In genomic region chr16:15775663-15776304, GRCh38 we compare ENCODE assay signal across 21 cellular contexts.
A peak's percentile ranks its signal among the peaks of the same experiment; 100 is the strongest.
DNase-seq lines count a peak whose midpoint lies in the region; ATAC-seq and TF ChIP-seq lines count a peak whose summit lies in the region.
"Had no signal": no experiment of that assay in that cellular context is flagged by ENCODE, and none has a peak within 500 bp of the region (broad histone marks: within the 10 kb centered on the region; RNA-seq: fewer than 3 reads in every experiment).

No MANE protein-coding gene starts in this region.

- H3K27me3 Mint-ChIP-seq in MCF 10A (ENCODE audit: insufficient read depth, unreplicated experiment) (peaks cover 36% of the 10 kb centered on the region), endodermal cell (ENCODE audit: insufficient read depth) (peaks cover 58% of the 10 kb centered on the region), immature natural killer cell (ENCODE audit: low read depth in 3 of 3) (peaks cover 0 to 1% (median 1%) of the 10 kb centered on the region in 3 donors)

- H3K4me3 ChIP-seq in mammary epithelial cell (replicated peaks in 1 of 3; ENCODE audit: insufficient read depth in 1 of 3, low read depth in 2 of 3, low read length in 3 of 3), result no peak overlapping the region
- H3K4me3 ChIP-seq in coronary artery, result no peak overlapping the region
- H3K4me3 ChIP-seq in neural cell (ENCODE audit: low read length), result no peak overlapping the region
- no peak overlapping the region for H3K4me3 ChIP-seq in endodermal cell (ENCODE audit: low read length)
- H3K4me3 ChIP-seq: heart right ventricle, testis had no signal

- H3K4me1 ChIP-seq in mammary epithelial cell (ENCODE audit: insufficient read depth, low read length) (no peaks in the 10 kb centered on the region), endodermal cell (ENCODE audit: control insufficient read depth, insufficient read depth, low read length) (no peaks in the 10 kb centered on the region)
- H3K4me1 ChIP-seq: BE2C had no signal

- H3K9me3 Mint-ChIP-seq in MCF 10A (ENCODE audit: unreplicated experiment) (no peaks in the 10 kb centered on the region), endodermal cell (no peaks in the 10 kb centered on the region), immature natural killer cell (no peaks in the 10 kb centered on the region)
- H3K9me3 Mint-ChIP-seq: activated naive CD8-positive, alpha-beta T cell treated with anti-CD3 and anti-CD28 coated beads, Interleukin-2, amount 10 ng/mL, durations not matched to agents 7 days and 5 days had no signal

- H3K4me2 ChIP-seq in mammary epithelial cell (ENCODE audit: insufficient read depth, low read depth, low read length) (no peak overlapping the region), neural cell (ENCODE audit: low read length) (no peak overlapping the region)

- BruUV-seq in mammary epithelial cell (replicated peaks; lab: Mats Ljungman, UMichigan) (no TSS peak), MCF 10A (replicated peaks; lab: Mats Ljungman, UMichigan) (no TSS peak)

- H3K4me1 Mint-ChIP-seq in MCF 10A (ENCODE audit: insufficient read depth, unreplicated experiment) (no peaks in the 10 kb centered on the region), endodermal cell (no peaks in the 10 kb centered on the region), immature natural killer cell (no peaks in the 10 kb centered on the region)
- H3K4me1 Mint-ChIP-seq: activated naive CD8-positive, alpha-beta T cell treated with anti-CD3 and anti-CD28 coated beads, Interleukin-2, amount 10 ng/mL, durations not matched to agents 7 days and 5 days had no signal

- no peaks in the 10 kb centered on the region for H3F3A ChIP-seq in neural cell (ENCODE audit: insufficient read depth, low read length, poor library complexity, severe bottlenecking)

- no peak for ATAC-seq in GM21723 (IDR thresholded peaks at IDR 0.05; ENCODE audit: unreplicated experiment)
- ATAC-seq: heart right ventricle had no signal

- 40% methylated on average over 7 of the region's 7 CpGs for WGBS in mammary epithelial cell (ENCODE audit: low coverage, missing lambda C conversion rate)
- WGBS in endodermal cell (ENCODE audit: insufficient coverage in 1 of 2, insufficient read length in 1 of 2), 2 experiments, result 88% methylated on average over 7 of the region's 7 CpGs; no CpG with 5 or more reads in 1 of the 2 experiments

- H3K27ac Mint-ChIP-seq in MCF 10A (ENCODE audit: low read depth, unreplicated experiment), result no peak overlapping the region
- no peak overlapping the region for H3K27ac Mint-ChIP-seq in endodermal cell
- H3K27ac Mint-ChIP-seq in immature natural killer cell, result no peak overlapping the region
- H3K27ac Mint-ChIP-seq: activated naive CD8-positive, alpha-beta T cell treated with anti-CD3 and anti-CD28 coated beads, Interleukin-2, amount 10 ng/mL, durations not matched to agents 7 days and 5 days; progenitor cell of endocrine pancreas had no signal

- H3K79me2 ChIP-seq in mammary epithelial cell (ENCODE audit: insufficient read depth, low read length) (no peaks in the 10 kb centered on the region), neural cell (replicated peaks; ENCODE audit: insufficient read depth, low read length) (no peaks in the 10 kb centered on the region)

- no peaks in the 10 kb centered on the region for H3K36me3 Mint-ChIP-seq in MCF 10A (ENCODE audit: insufficient read depth, unreplicated experiment)
- no peaks in the 10 kb centered on the region for H3K36me3 Mint-ChIP-seq in endodermal cell (ENCODE audit: low read depth)
- no peaks in the 10 kb centered on the region for H3K36me3 Mint-ChIP-seq in immature natural killer cell
- H3K36me3 Mint-ChIP-seq: activated naive CD8-positive, alpha-beta T cell treated with anti-CD3 and anti-CD28 coated beads, Interleukin-2, amount 10 ng/mL, durations not matched to agents 7 days and 5 days had no signal

- H3K27me3 ChIP-seq in mammary epithelial cell (ENCODE audit: insufficient read depth, low read length), result no peaks in the 10 kb centered on the region
- H3K27me3 ChIP-seq in neural cell (ENCODE audit: insufficient read depth, low read depth, low read length), result no peaks in the 10 kb centered on the region
- H3K27me3 ChIP-seq in endodermal cell (ENCODE audit: control insufficient read depth, insufficient read depth, low read length, poor library complexity, severe bottlenecking), result peaks cover 68% of the 10 kb centered on the region
- H3K27me3 ChIP-seq: testis had no signal

- H3K4me3 Mint-ChIP-seq in MCF 10A (ENCODE audit: unreplicated experiment) (no peak overlapping the region), endodermal cell (no peak overlapping the region), immature natural killer cell (no peak overlapping the region)
- H3K4me3 Mint-ChIP-seq: activated naive CD8-positive, alpha-beta T cell treated with anti-CD3 and anti-CD28 coated beads, Interleukin-2, amount 10 ng/mL, durations not matched to agents 7 days and 5 days had no signal

- H3K9me3 ChIP-seq in mammary epithelial cell (replicated peaks; ENCODE audit: insufficient read depth, low read length), result no peaks in the 10 kb centered on the region
- no peaks in the 10 kb centered on the region for H3K9me3 ChIP-seq in neural cell (ENCODE audit: low read length)
- H3K9me3 ChIP-seq in endodermal cell (ENCODE audit: control insufficient read depth, low read length), result no peaks in the 10 kb centered on the region
- H3K9me3 ChIP-seq: BE2C, heart right ventricle, testis had no signal

- H4K20me1 ChIP-seq in mammary epithelial cell (ENCODE audit: insufficient read depth, low read length) (no peaks in the 10 kb centered on the region), neural cell (ENCODE audit: insufficient read depth) (no peaks in the 10 kb centered on the region)

- in situ Hi-C loops in mammary epithelial cell (cut with MboI; ENCODE audit: low sequenced_read_pairs in 2 of 2), result loop anchor here (10.0 to 25.0 kb wide), 3 partner anchors 59 to 409 kb away; no protein-coding TSS in a partner anchor

- H3K36me3 ChIP-seq in mammary epithelial cell (ENCODE audit: insufficient read depth, low read length) (no peaks in the 10 kb centered on the region), neural cell (ENCODE audit: insufficient read depth, low read length) (no peaks in the 10 kb centered on the region), endodermal cell (ENCODE audit: control insufficient read depth, insufficient read depth, low read length) (no peaks in the 10 kb centered on the region)
- H3K36me3 ChIP-seq: BE2C, heart right ventricle had no signal

- no peak overlapping the region for H2AFZ ChIP-seq in mammary epithelial cell (ENCODE audit: low read depth, low read length)
- no peak overlapping the region for H2AFZ ChIP-seq in neural cell (ENCODE audit: low read depth, low read length)

- TF ChIP-seq RAD21 in neural cell (conservative IDR thresholded peaks at IDR 0.05), result no peak

- POLR2A ChIA-PET in MCF 10A (lab: Yijun Ruan, JAX), result no interaction called here

- no peak for TF ChIP-seq CTCF in mammary epithelial cell (conservative IDR thresholded peaks at IDR 0.05 in 1 of 2, IDR thresholded peaks at IDR 0.05 in 1 of 2; ENCODE audit: extremely low read depth in 1 of 2, insufficient read depth in 1 of 2, low read depth in 1 of 2, low read length in 2 of 2)
- TF ChIP-seq CTCF in MCF 10A (IDR thresholded peaks at IDR 0.05; ENCODE audit: unreplicated experiment), result no peak
- no peak for TF ChIP-seq CTCF in coronary artery (IDR thresholded peaks at IDR 0.05)
- no peak for TF ChIP-seq CTCF in neural cell (IDR thresholded peaks at IDR 0.05; ENCODE audit: poor library complexity, severe bottlenecking)
- TF ChIP-seq CTCF in endodermal cell (conservative IDR thresholded peaks at IDR 0.05), result no peak

- no peaks in the 10 kb centered on the region for H3K9me2 ChIP-seq in neural cell (ENCODE audit: insufficient read depth, low read length)

- CTCF ChIA-PET in mammary epithelial cell (lab: Charles Lee; ENCODE audit: low non-redundant PET) (interaction anchor here (0.6 kb wide), 2 partner anchors 15 to 801 kb away, joined by 3 read pairs; partner anchors contain the start of gene PDXDC1), MCF 10A (lab: Yijun Ruan, JAX) (interaction anchor here (0.8 to 5.0 kb wide), 3 partner anchors 10 to 48 kb away, joined by 3 to 25 read pairs (median 15); no protein-coding TSS in a partner anchor)

- DNase-seq in mammary epithelial cell (peak; percentile 9), MCF 10A (ENCODE audit: unreplicated experiment) (no peak), coronary artery (ENCODE audit: low spot score) (no peak), NCI-H1048 (lab: John Stamatoyannopoulos, UW) (no peak), endodermal cell (no peak), immature natural killer cell (no peak)
- DNase-seq: activated CD4-positive, alpha-beta T cell treated with anti-CD3 and anti-CD28 coated beads for 4 hours; activated effector memory CD4-positive, alpha-beta T cell treated with anti-CD3 and anti-CD28 coated beads, Interleukin-2, amount 50 U/mL, for 16 hours; activated naive CD8-positive, alpha-beta T cell treated with anti-CD3 and anti-CD28 coated beads, Interleukin-2, amount 10 ng/mL, durations not matched to agents 7 days and 5 days; activated T-cell treated with anti-CD3 and anti-CD28 coated beads, Interleukin-2, amount 50 U/mL, for 1 hour; heart right ventricle; NCI-H1694 treated with DMSO at 0.1 percent for 48 hours; NCI-H524; Right ventricle myocardium superior; stimulated activated naive CD4-positive, alpha-beta T cell treated with Interleukin-2 at 50 U/mL for 16 hours; testis had no signal

- H3K27ac ChIP-seq in mammary epithelial cell (ENCODE audit: insufficient read depth, low read depth, low read length) (no peak overlapping the region), coronary artery (peak overlapping the region; percentile 16 to 78), neural cell (ENCODE audit: low read length) (peak overlapping the region; percentile 44), endodermal cell (ENCODE audit: low read depth, low read length) (no peak overlapping the region)
- H3K27ac ChIP-seq: heart right ventricle, VCaP had no signal

- intact Hi-C loops in mammary epithelial cell (cut with micrococcal nuclease) (no loop called here), MCF 10A (cut with micrococcal nuclease) (no loop called here)

- dilution Hi-C loops in mammary epithelial cell (cut with HindIII; ENCODE audit: low sequenced_read_pairs), result no loop called here

- H3K9ac ChIP-seq in mammary epithelial cell (ENCODE audit: insufficient read depth, low read length) (no peak overlapping the region), neural cell (ENCODE audit: low read length) (no peak overlapping the region), endodermal cell (ENCODE audit: extremely low read depth, low read length, poor library complexity, severe bottlenecking) (no peak overlapping the region)

- TF ChIP-seq EP300 in neural cell (conservative IDR thresholded peaks at IDR 0.05; ENCODE audit: poor library complexity, severe bottlenecking), result no peak

TF ChIP-seq in neural cell, 6 proteins besides CTCF, POLR2A, EP300 and RAD21 (continues in another document):
- no peak for TF ChIP-seq EZH2 (IDR thresholded peaks at IDR 0.05; ENCODE audit: borderline replicate concordance, insufficient read depth, low read length, poor library complexity, severe bottlenecking)
- no peak for TF ChIP-seq POLR2AphosphoS5 (IDR thresholded peaks at IDR 0.05)

Comparison
In these comparisons a context has a peak if more than half of its experiments do, and no peak if none do; other contexts are left out.
1. H3K27ac ChIP-seq: peak in coronary artery (2 of 2) and neural cell (single experiment); none in mammary epithelial cell (single experiment) and endodermal cell (single experiment).